Comparison of ENCODE assay signal across 8 cellular contexts in genomic region chr5:43389679-43390329, GRCh38. TPM values are rescaled to one million over a fixed set of nuclear protein-coding genes. Genes with fewer than 3 reads are reported as not detected.
DNase-seq lines count a peak whose midpoint lies in the region; ATAC-seq and TF ChIP-seq lines count a peak whose summit lies in the region.

No MANE protein-coding gene starts in this region.

- H3K4me1 Mint-ChIP-seq in CD4-positive, alpha-beta T cell (ENCODE audit: low read depth) = peaks cover 27% of the 10 kb centered on the region

- no peaks in the 10 kb centered on the region for H3K9me3 Mint-ChIP-seq in CD4-positive, alpha-beta T cell

- POLR2A ChIA-PET in CD4-positive, alpha-beta T cell (lab: Charles Lee) = interaction anchor here (0.5 to 3.6 kb wide), 7 partner anchors 80 to 481 kb away, joined by 3 to 34 read pairs (median 3); partner anchors contain the start of gene TMEM267

- H3K27me3 ChIP-seq in CD4-positive, alpha-beta T cell (ENCODE audit: control insufficient read depth, insufficient read depth, low read length) = no peaks in the 10 kb centered on the region

- no peaks in the 10 kb centered on the region for H3K9me3 ChIP-seq in CD4-positive, alpha-beta T cell (ENCODE audit: control insufficient read depth, low read length)

- ATAC-seq in CD4-positive, alpha-beta T cell (ENCODE audit: poor library complexity) = peak; percentile 82
- ATAC-seq in GM19351 (IDR thresholded peaks at IDR 0.05; ENCODE audit: unreplicated experiment) = peak; percentile 50

- intact Hi-C loops in CD4-positive, alpha-beta T cell (cut with DNase I, micrococcal nuclease) = loop anchor here (2.0 to 10.0 kb wide), 6 partner anchors 75 to 478 kb away; partner anchors contain the start of gene TMEM267 (in 1 of the 2)

- peak; percentile 85 for TF ChIP-seq CTCF in CD4-positive, alpha-beta T cell (IDR thresholded peaks at IDR 0.05)
- peak; percentile 91 for TF ChIP-seq CTCF in epithelial cell of esophagus (IDR thresholded peaks at IDR 0.05; ENCODE audit: insufficient read depth, low read depth, low read length, missing control alignments)

- peak in 8 of 10 experiments; percentile 6 to 23 (median 12) for DNase-seq in CD4-positive, alpha-beta T cell
- DNase-seq in HS-27A (ENCODE audit: low read depth) (peak; percentile 64), NCI-H748 (lab: John Stamatoyannopoulos, UW; ENCODE audit: unreplicated experiment) (peak; percentile 99), epithelial cell of esophagus (ENCODE audit: low read depth) (peak; percentile 93), myocyte (ENCODE audit: low read depth) (peak; percentile 84), superior temporal gyrus (ENCODE audit: extremely low spot score) (peak; percentile 89)
- peak; percentile 27 to 37 for DNase-seq in activated CD4-positive, alpha-beta T cell treated with anti-CD3 and anti-CD28 coated beads, Interleukin-2, amount 50 U/mL, for 4 hours

- H3K4me3 Mint-ChIP-seq in CD4-positive, alpha-beta T cell = no peak overlapping the region

- H3K27me3 Mint-ChIP-seq in CD4-positive, alpha-beta T cell = no peaks in the 10 kb centered on the region

- H3K4me3 ChIP-seq in epithelial cell of esophagus (ENCODE audit: low read length) = no peak overlapping the region

- H3K27ac Mint-ChIP-seq in CD4-positive, alpha-beta T cell = peak overlapping the region; percentile 28

- CTCF ChIA-PET in CD4-positive, alpha-beta T cell (lab: Charles Lee) = interaction anchor here (0.6 to 2.6 kb wide), 15 partner anchors 9 to 481 kb away, joined by 3 to 12 read pairs (median 3); partner anchors contain the start of gene TMEM267

- no peak overlapping the region for H3K27ac ChIP-seq in CD4-positive, alpha-beta T cell (ENCODE audit: low read depth, low read length)

- H3K36me3 Mint-ChIP-seq in CD4-positive, alpha-beta T cell (ENCODE audit: low read depth) = peaks cover 46% of the 10 kb centered on the region

RNA-seq across cellular contexts. Expression of gene CCL28, which starts 22.4 kb away (rescaled TPM):
- total RNA-seq in CD4-positive, alpha-beta T cell = 10 to 100 TPM; 20.6 to 20.9 TPM
- 0.05 and 0.43 TPM in 2 replicates for total RNA-seq in myocyte
- polyA plus RNA-seq in myocyte (2012) = 1.1 TPM

Comparison
In these comparisons a context has a peak if more than half of its experiments do, and no peak if none do; other contexts are left out.
1. DNase-seq: peak in every context shown above with its lines; median percentile 99 in NCI-H748; 93 in epithelial cell of esophagus; 89 in superior temporal gyrus; 84 in myocyte; 64 in HS-27A; 32 in activated CD4-positive, alpha-beta T cell treated with anti-CD3 and anti-CD28 coated beads, Interleukin-2, amount 50 U/mL, for 4 hours; 12 in CD4-positive, alpha-beta T cell.
2. RNA of gene CCL28, which starts 22.4 kb away (total RNA-seq): 20.6 to 20.9 TPM in CD4-positive, alpha-beta T cell; 0.05 to 0.43 TPM in myocyte; every median in the first group is over 10 times any median in the second.